Comparison of ENCODE assay signal across 8 cellular contexts in the genomic region with DNA sequence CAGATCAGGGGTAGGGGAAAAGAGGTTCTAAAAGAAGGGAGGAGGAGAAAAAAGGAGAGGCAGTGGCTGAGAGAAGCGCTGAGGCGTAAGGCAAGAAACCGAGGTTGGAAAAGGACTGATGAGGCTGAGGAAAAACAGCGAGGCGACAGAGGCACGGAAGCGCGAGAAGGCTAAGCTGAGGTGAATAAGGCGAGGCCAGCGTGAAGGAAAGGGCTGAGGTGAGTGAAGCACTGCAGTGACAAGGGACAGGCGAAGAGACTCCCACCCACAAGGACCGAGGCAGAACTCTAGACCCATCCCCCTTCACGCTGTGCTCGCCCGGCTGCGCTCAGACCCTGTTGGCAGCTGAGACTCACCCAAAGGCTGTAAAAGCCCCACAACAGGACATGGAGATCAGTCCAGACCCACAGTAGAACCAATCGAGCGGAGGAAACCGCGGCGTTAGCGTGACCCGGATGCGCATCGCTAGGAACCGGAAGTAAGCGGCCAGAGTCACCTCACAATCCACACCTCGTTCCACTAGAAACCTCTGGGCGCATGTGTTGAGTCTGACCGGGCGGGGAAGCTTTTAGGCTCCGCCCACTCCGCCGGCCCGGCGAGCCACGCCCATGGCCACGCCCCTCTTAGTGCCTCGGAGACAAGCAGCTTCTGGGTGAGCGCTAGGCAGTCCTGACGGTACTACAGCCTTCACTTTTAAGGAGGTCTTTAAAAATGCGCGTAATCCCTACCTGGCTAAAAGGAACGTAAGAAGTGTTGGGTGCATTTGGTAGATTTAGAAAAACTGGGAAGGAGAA. TPM values are rescaled to one million over a fixed set of nuclear protein-coding genes. Genes with fewer than 3 reads are reported as not detected.
A peak's percentile ranks its signal among the peaks of the same experiment; 100 is the strongest.
DNase-seq lines count a peak whose midpoint lies in the region; ATAC-seq and TF ChIP-seq lines count a peak whose summit lies in the region.

A gene with protein sequence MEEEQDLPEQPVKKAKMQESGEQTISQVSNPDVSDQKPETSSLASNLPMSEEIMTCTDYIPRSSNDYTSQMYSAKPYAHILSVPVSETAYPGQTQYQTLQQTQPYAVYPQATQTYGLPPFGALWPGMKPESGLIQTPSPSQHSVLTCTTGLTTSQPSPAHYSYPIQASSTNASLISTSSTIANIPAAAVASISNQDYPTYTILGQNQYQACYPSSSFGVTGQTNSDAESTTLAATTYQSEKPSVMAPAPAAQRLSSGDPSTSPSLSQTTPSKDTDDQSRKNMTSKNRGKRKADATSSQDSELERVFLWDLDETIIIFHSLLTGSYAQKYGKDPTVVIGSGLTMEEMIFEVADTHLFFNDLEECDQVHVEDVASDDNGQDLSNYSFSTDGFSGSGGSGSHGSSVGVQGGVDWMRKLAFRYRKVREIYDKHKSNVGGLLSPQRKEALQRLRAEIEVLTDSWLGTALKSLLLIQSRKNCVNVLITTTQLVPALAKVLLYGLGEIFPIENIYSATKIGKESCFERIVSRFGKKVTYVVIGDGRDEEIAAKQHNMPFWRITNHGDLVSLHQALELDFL (minus strand): TSS at position 443 of the 794 bp plus-strand sequence. CDS start 30,584 bp downstream, outside the sequence.

- H3K36me3 Mint-ChIP-seq in activated T-cell treated with anti-CD3 and anti-CD28 coated beads, Interleukin-2, amount 50 U/mL, for 4 hours (ENCODE audit: insufficient read depth), result no peaks in the 10 kb centered on the region

- no peaks in the 10 kb centered on the region for H3K9me3 Mint-ChIP-seq in activated T-cell treated with anti-CD3 and anti-CD28 coated beads, Interleukin-2, amount 50 U/mL, for 4 hours

- peaks cover 34% of the 10 kb centered on the region for H3K4me1 ChIP-seq in Panc1 (ENCODE audit: control insufficient read depth, insufficient read depth, low read length)
- H3K4me1 ChIP-seq in esophagus (ENCODE audit: control insufficient read depth in 2 of 2, insufficient read depth in 2 of 2, low read length in 1 of 2), result peaks cover 0 to 5% of the 10 kb centered on the region in 2 donors
- peaks cover 12% of the 10 kb centered on the region for H3K4me1 ChIP-seq in mucosa of stomach (ENCODE audit: control insufficient read depth, insufficient read depth, low read length)

- WGBS in esophagus, 2 donors, result 0% methylated on average over 44 of the region's 44 CpGs

- CTCF ChIA-PET in Panc1 (lab: Charles Lee), result interaction anchor here (0.6 to 0.8 kb wide), 5 partner anchors 23 to 146 kb away, joined by 3 to 8 read pairs (median 5); no protein-coding TSS in a partner anchor

- H3K9me3 ChIP-seq in Panc1 (ENCODE audit: control insufficient read depth, insufficient read depth, low read depth, low read length), result no peaks in the 10 kb centered on the region
- no peaks in the 10 kb centered on the region for H3K9me3 ChIP-seq in esophagus (ENCODE audit: control insufficient read depth in 2 of 2, insufficient read depth in 1 of 2, low read depth in 1 of 2, low read length in 1 of 2)
- H3K9me3 ChIP-seq in mucosa of stomach (ENCODE audit: control insufficient read depth, low read length), result no peaks in the 10 kb centered on the region

- peak within 1 kb of the TSS; percentile 99 for H3K4me3 Mint-ChIP-seq in activated T-cell treated with anti-CD3 and anti-CD28 coated beads, Interleukin-2, amount 50 U/mL, for 4 hours

- intact Hi-C loops in Panc1 (cut with micrococcal nuclease; ENCODE audit: unreplicated experiment), result no loop called here

- peak; percentile 85 for ATAC-seq in GM21723 (IDR thresholded peaks at IDR 0.05; ENCODE audit: unreplicated experiment)
- peak; percentile 97 for ATAC-seq in Panc1
- ATAC-seq in activated T-cell treated with anti-CD3 and anti-CD28 coated beads, Interleukin-2, amount 50 U/mL, for 4 hours, result peak; percentile 93 to 95

- TF ChIP-seq CTCF in Panc1 (IDR thresholded peaks at IDR 0.05), result no peak; the same call in 1 of the 2 replicates

- H3K4me1 Mint-ChIP-seq in activated T-cell treated with anti-CD3 and anti-CD28 coated beads, Interleukin-2, amount 50 U/mL, for 4 hours (ENCODE audit: low read depth), result peaks cover 35% of the 10 kb centered on the region

- peaks cover 5% of the 10 kb centered on the region; the same call in 1 of the 2 replicates for H3K36me3 ChIP-seq in Panc1 (ENCODE audit: control insufficient read depth, insufficient read depth, low read length)
- no peaks in the 10 kb centered on the region for H3K36me3 ChIP-seq in esophagus (ENCODE audit: control insufficient read depth in 2 of 2, insufficient read depth in 2 of 2, low read length in 1 of 2)
- no peaks in the 10 kb centered on the region for H3K36me3 ChIP-seq in mucosa of stomach (ENCODE audit: control insufficient read depth, insufficient read depth, low read length)

- H3K9ac ChIP-seq in mucosa of stomach (ENCODE audit: low read length), result peak within 1 kb of the TSS; percentile 79

- H3K27ac ChIP-seq in Panc1 (ENCODE audit: low read length) (peak within 1 kb of the TSS; percentile 98), esophagus (ENCODE audit: low read depth in 2 of 2, low read length in 1 of 2) (peak within 1 kb of the TSS; percentile 94 to 96)

- no TSS peak for BruUV-seq in Panc1 (replicated peaks; lab: Mats Ljungman, UMichigan)

- H3K4me3 ChIP-seq in Panc1 (ENCODE audit: low read depth in 2 of 2, low read length in 2 of 2), result peak within 1 kb of the TSS; percentile 97 to 99
- peak within 1 kb of the TSS; percentile 79 to 89 for H3K4me3 ChIP-seq in esophagus (ENCODE audit: low read depth in 1 of 2, low read length in 2 of 2)
- H3K4me3 ChIP-seq in mucosa of stomach (ENCODE audit: low read length), result peak within 1 kb of the TSS; percentile 77

- H3K27me3 ChIP-seq in Panc1 (ENCODE audit: control insufficient read depth, insufficient read depth, low read length) (no peaks in the 10 kb centered on the region), esophagus (ENCODE audit: control insufficient read depth in 1 of 2, insufficient read depth in 2 of 2, low read length in 2 of 2) (no peaks in the 10 kb centered on the region), mucosa of stomach (ENCODE audit: control insufficient read depth, insufficient read depth, low read length) (no peaks in the 10 kb centered on the region)

- POLR2A ChIA-PET in Panc1 (lab: Charles Lee), result interaction anchor here (0.6 to 1.0 kb wide), 3 partner anchors 21 to 304 kb away, joined by 5 to 7 read pairs (median 7); no protein-coding TSS in a partner anchor

- no peaks in the 10 kb centered on the region for H3K27me3 Mint-ChIP-seq in activated T-cell treated with anti-CD3 and anti-CD28 coated beads, Interleukin-2, amount 50 U/mL, for 4 hours (ENCODE audit: low read depth)

- in situ Hi-C loops in Panc1 (cut with HindIII; ENCODE audit: low pct_unique_long_range_greater_than_20kb, low sequenced_read_pairs), result no loop called here

- DNase-seq in DMS53 (lab: John Stamatoyannopoulos, UW) (peak; percentile 99), KG1 (lab: John Stamatoyannopoulos, UW) (peak; percentile 97), Panc1 (ENCODE audit: low read depth, low spot score) (peak; percentile 95)
- peak; percentile 99 for DNase-seq in activated T-cell treated with anti-CD3 and anti-CD28 coated beads, Interleukin-2, amount 50 U/mL, for 4 hours
- peak; percentile 99 to 100 for DNase-seq in stimulated activated CD8-positive, alpha-beta memory T cell treated with anti-CD3 and anti-CD28 coated beads, Interleukin-7, amount 100 ng/mL, for 1 hour (ENCODE audit: low read depth in 2 of 2)

RNA-seq across cellular contexts. Expression of the gene that starts here (rescaled TPM):
- 17.5 TPM for total RNA-seq in Panc1 (2021; ENCODE audit: unreplicated experiment)
- polyA plus RNA-seq in Panc1 (2012; ENCODE audit: insufficient read length), result 5.4 TPM
- 10 to 100 TPM; 26.6 to 29.6 (median 28.1) TPM for total RNA-seq in activated T-cell treated with anti-CD3 and anti-CD28 coated beads, Interleukin-2, amount 50 U/mL, for 4 hours
- polyA plus RNA-seq in esophagus, result 1 to 10 TPM; 6.3 to 7.3 TPM

Comparison
In these comparisons a context has a peak if more than half of its experiments do, and no peak if none do; other contexts are left out.
1. Peak in every context shown above with its lines: DNase-seq, ATAC-seq, H3K4me3 ChIP-seq and H3K27ac ChIP-seq.